Comparison of ENCODE assay signal across 8 cellular contexts in the genomic region with DNA sequence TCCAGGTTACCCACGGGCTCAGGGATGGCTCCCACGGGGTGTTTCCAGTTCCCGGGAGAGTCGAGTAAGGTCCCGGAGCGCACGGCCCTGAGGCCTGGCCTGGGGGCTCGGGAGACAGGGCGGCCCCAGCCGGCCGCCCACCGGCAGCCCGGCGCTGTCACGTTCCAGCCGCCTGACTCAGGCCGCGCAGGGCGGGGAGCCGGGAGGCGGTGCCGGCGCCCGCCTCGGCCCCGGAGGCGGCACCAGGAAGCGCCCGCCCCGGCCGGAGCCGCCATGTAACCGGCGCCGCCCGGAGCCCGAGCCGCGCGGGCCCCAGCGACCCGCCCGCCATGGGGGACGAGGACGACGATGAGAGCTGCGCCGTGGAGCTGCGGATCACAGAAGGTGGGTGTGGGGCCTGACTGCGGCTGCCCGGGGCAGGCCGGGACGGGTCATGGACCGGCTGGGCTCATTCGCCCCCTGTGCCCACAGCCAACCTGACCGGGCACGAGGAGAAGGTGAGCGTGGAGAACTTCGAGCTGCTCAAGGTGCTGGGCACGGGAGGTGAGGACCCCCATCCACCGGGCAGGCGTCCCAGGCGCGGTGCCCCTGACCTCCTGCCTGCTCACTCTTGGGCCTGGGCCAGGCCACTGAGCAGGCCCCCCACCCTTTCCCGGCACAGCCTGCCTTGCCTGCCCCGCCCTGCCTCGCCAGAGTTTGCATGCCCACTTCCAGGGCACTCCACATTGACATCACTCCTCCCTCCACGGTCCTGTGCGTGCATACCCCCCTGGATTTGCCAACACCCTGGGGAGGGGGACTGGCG. TPM values are rescaled to one million over a fixed set of nuclear protein-coding genes. Genes with fewer than 3 reads are reported as not detected.
DNase-seq lines count a peak whose midpoint lies in the region; ATAC-seq, FAIRE-seq and TF ChIP-seq lines count a peak whose summit lies in the region.

A gene (plus strand): TSS at position 256 of the 805 bp plus-strand sequence. CDS start 74 bp downstream, at position 330.

- TF ChIP-seq CTCF in C4-2B (conservative IDR thresholded peaks at IDR 0.05), result no peak
- no peak for TF ChIP-seq CTCF in LNCaP clone FGC (IDR thresholded peaks at IDR 0.05; ENCODE audit: control insufficient read depth, extremely low read depth, insufficient read depth)
- peak in 11 of 56 donors; percentile 10 to 29 (median 17) for TF ChIP-seq CTCF in dorsolateral prefrontal cortex (IDR thresholded peaks at IDR 0.05 in 54 of 56, conservative IDR thresholded peaks at IDR 0.05 in 2 of 56; ENCODE audit: low read depth in 1 of 56, partially characterized antibody in 56 of 56)

- FAIRE-seq in GM19239 (lab: Jason Lieb, UNC), result no peak

- ATAC-seq in GM21619 (IDR thresholded peaks at IDR 0.05; ENCODE audit: unreplicated experiment), result no peak

- intact Hi-C loops in dorsolateral prefrontal cortex (cut with DNase I), result loop anchor here (5.0 kb wide), 2 partner anchors 42 to 293 kb away; a partner anchor contains a TSS

- no peaks in the 10 kb centered on the region for H3K27me3 ChIP-seq in dorsolateral prefrontal cortex

- DNase-seq in GM19239 (ENCODE audit: insufficient read length, low spot score) (peak; percentile 90), LNCaP clone FGC (ENCODE audit: low read depth) (no peak), dorsolateral prefrontal cortex (peak in 6 of 10 donors; percentile 15 to 82 (median 64)), left kidney (ENCODE audit: low read depth, low spot score) (peak; percentile 84)
- DNase-seq in activated CD4-positive, CD25-positive, alpha-beta regulatory T cell treated with anti-CD3 and anti-CD28 coated beads, Interleukin-2, amount 50 U/mL, for 72 hours, result peak; percentile 70
- peak; percentile 37 to 60 for DNase-seq in stimulated activated CD4-positive, alpha-beta T cell treated with anti-CD3 and anti-CD28 coated beads, Interleukin-1b, Interleukin-23, amount 100 ng/mL, for 4 hours (ENCODE audit: low read depth in 2 of 2)

- peak within 1 kb of the TSS; percentile 97 for H3K27ac ChIP-seq in C4-2B
- H3K27ac ChIP-seq in dorsolateral prefrontal cortex, result peak within 1 kb of the TSS; percentile 33 to 98 (median 91)

- H3K4me3 ChIP-seq in LNCaP clone FGC (ENCODE audit: low read depth, low read length), result peak within 1 kb of the TSS; percentile 70
- H3K4me3 ChIP-seq in dorsolateral prefrontal cortex, result peak within 1 kb of the TSS; percentile 58 to 98 (median 90)

RNA-seq across cellular contexts. Expression of the gene that starts here (rescaled TPM):
- total RNA-seq in dorsolateral prefrontal cortex, result 10 to 100 TPM; 22.6 to 49.3 (median 33.0) TPM
